8 cellular contexts compared by ENCODE assay signal in genomic region chr6:31664790-31665500, GRCh38. TPM values are rescaled to one million over a fixed set of nuclear protein-coding genes. Genes with fewer than 3 reads are reported as not detected.
A peak's percentile ranks its signal among the peaks of the same experiment; 100 is the strongest.
DNase-seq lines count a peak whose midpoint lies in the region; ATAC-seq, FAIRE-seq and TF ChIP-seq lines count a peak whose summit lies in the region.

GPANK1 (minus strand) TSS chr6:31664997; CDS start chr6:31664478, 519 bp downstream.

- H3K36me3 ChIP-seq in mucosa of stomach (ENCODE audit: control insufficient read depth, insufficient read depth, low read length): peaks cover 16% of the 10 kb centered on the region

- no peak for FAIRE-seq in RCC 7860 (lab: Jason Lieb, UNC)

- peak within 1 kb of the TSS; percentile 89 for H3K4me3 Mint-ChIP-seq in activated T-cell treated with anti-CD3 and anti-CD28 coated beads, Interleukin-2, amount 50 U/mL, for 4 hours

- H3K4me1 Mint-ChIP-seq in activated T-cell treated with anti-CD3 and anti-CD28 coated beads, Interleukin-2, amount 50 U/mL, for 4 hours (ENCODE audit: low read depth): peaks cover 57% of the 10 kb centered on the region

- no peaks in the 10 kb centered on the region for H3K9me3 Mint-ChIP-seq in activated T-cell treated with anti-CD3 and anti-CD28 coated beads, Interleukin-2, amount 50 U/mL, for 4 hours

- H3K27me3 Mint-ChIP-seq in activated T-cell treated with anti-CD3 and anti-CD28 coated beads, Interleukin-2, amount 50 U/mL, for 4 hours (ENCODE audit: low read depth): no peaks in the 10 kb centered on the region

- H3K4me1 ChIP-seq in mucosa of stomach (ENCODE audit: control insufficient read depth, insufficient read depth, low read length): peaks cover 24% of the 10 kb centered on the region

- ATAC-seq in GM19324 (IDR thresholded peaks at IDR 0.05; ENCODE audit: low FRiP score, unreplicated experiment): peak; percentile 28
- ATAC-seq in activated T-cell treated with anti-CD3 and anti-CD28 coated beads, Interleukin-2, amount 50 U/mL, for 4 hours: peak; percentile 41 to 42

- no peak for TF ChIP-seq CTCF in AG09309 (IDR thresholded peaks at IDR 0.05; ENCODE audit: control insufficient read depth, insufficient read depth, low read depth, low read length, missing control alignments)

- H3K27me3 ChIP-seq in mucosa of stomach (ENCODE audit: control insufficient read depth, insufficient read depth, low read length): no peaks in the 10 kb centered on the region

- DNase-seq in AG09309 (ENCODE audit: low read depth) (peak; percentile 79), Kasumi-1 (lab: John Stamatoyannopoulos, UW) (peak; percentile 88 to 90), RCC 7860 (ENCODE audit: low spot score) (peak; percentile 45), erythroblast (lab: John Stamatoyannopoulos, UW) (peak; percentile 94 to 96)
- peak; percentile 82 for DNase-seq in activated T-cell treated with anti-CD3 and anti-CD28 coated beads, Interleukin-2, amount 50 U/mL, for 4 hours
- DNase-seq in stimulated activated CD8-positive, alpha-beta memory T cell treated with anti-CD3 and anti-CD28 coated beads, Interleukin-4, amount 100 ng/mL, for 4 hours (ENCODE audit: low read depth in 2 of 2, low spot score in 1 of 2): peak; percentile 78 to 79

- peaks cover 50% of the 10 kb centered on the region for H3K36me3 Mint-ChIP-seq in activated T-cell treated with anti-CD3 and anti-CD28 coated beads, Interleukin-2, amount 50 U/mL, for 4 hours (ENCODE audit: insufficient read depth)

- peak within 1 kb of the TSS; percentile 95 for H3K4me3 ChIP-seq in AG09309 (ENCODE audit: control insufficient read depth, low read depth, low read length)
- H3K4me3 ChIP-seq in mucosa of stomach (ENCODE audit: low read length): peak within 1 kb of the TSS; percentile 83

- peak within 1 kb of the TSS; percentile 92 for H3K9ac ChIP-seq in mucosa of stomach (ENCODE audit: low read length)

- TF ChIP-seq POLR2A in erythroblast (IDR thresholded peaks at IDR 0.05; ENCODE audit: low read length): peak; percentile 85

- H3K9me3 ChIP-seq in mucosa of stomach (ENCODE audit: control insufficient read depth, low read length): no peaks in the 10 kb centered on the region

RNA-seq across cellular contexts. Expression of gene GPANK1, which starts in this region (rescaled TPM):
- total RNA-seq in activated T-cell treated with anti-CD3 and anti-CD28 coated beads, Interleukin-2, amount 50 U/mL, for 4 hours: 10 to 100 TPM; 34.9 to 37.8 (median 37.5) TPM

Comparison
In these comparisons a context has a peak if more than half of its experiments do, and no peak if none do; other contexts are left out.
1. Peak in every context shown above with its lines: DNase-seq, ATAC-seq and H3K4me3 ChIP-seq.
2. DNase-seq: peak in every context shown above with its lines; median percentile 95 in erythroblast; 89 in Kasumi-1; 82 in activated T-cell treated with anti-CD3 and anti-CD28 coated beads, Interleukin-2, amount 50 U/mL, for 4 hours; 79 in AG09309; 78 in stimulated activated CD8-positive, alpha-beta memory T cell treated with anti-CD3 and anti-CD28 coated beads, Interleukin-4, amount 100 ng/mL, for 4 hours; 45 in RCC 7860.